In the genomic region with DNA sequence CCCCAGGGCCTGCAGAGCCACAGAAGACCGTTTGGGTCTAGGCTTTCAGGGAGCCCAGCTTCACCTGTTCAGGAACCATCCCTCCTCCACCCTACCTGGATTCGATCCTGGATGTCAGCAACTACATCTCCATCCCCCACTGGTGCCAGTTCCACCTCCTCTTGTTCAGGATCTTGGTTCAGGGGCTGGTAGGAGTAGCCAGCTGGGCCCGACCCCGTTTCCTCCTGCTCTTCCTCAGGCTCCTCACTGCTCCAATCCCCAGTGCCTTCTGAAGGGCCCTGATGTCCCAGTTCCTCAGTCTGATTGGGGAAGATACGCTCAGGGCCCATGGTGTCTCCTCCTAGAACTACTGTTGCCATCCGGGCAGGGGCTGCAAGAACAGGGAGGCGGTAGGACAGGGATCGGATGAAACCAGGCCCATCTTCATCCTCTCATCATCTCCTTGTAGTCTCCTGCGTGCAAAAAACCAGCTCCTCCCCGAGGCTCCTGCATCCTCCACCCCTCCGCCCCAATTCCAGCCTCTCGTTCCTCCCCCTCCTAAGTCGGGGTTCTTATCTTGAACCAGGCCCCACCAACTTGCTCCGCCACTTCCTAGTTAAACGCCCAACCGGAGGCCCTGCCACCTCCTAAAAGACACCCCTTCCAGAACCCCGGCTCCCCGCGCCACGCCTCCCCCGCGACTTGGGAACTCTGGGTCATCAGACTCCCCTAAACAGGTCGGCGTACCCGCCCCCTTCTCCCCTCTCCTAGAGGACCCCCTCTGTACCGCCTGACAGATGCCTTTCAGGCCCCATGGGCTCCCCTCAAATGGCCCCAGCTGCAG, we compare ENCODE assay signal across 1 cellular context.
TF ChIP-seq lines count a peak whose summit lies in the region.

No MANE protein-coding gene starts in this region.

TF ChIP-seq in K562, 482 proteins besides CTCF, POLR2A, EP300 and RAD21 (continues in another document):
- TF ChIP-seq ZBTB49 (CRISPR knock-in tag; IDR thresholded peaks at IDR 0.05; ENCODE audit: borderline replicate concordance) (no peak), CGGBP1 (CRISPR knock-in tag; IDR thresholded peaks at IDR 0.05) (no peak), ETV6 (IDR thresholded peaks at IDR 0.05; ENCODE audit: borderline replicate concordance in 1 of 2, low read depth in 2 of 2, low read length in 1 of 2) (0 out of 4 replicates have a peak, but pooled peaks of 1 of the 2 experiments have one; percentile 22), ETV6 (CRISPR knock-in tag; IDR thresholded peaks at IDR 0.05; ENCODE audit: borderline replicate concordance) (peak; percentile 18; the same call in 1 of the 2 replicates), ZNF253 (CRISPR knock-in tag; conservative IDR thresholded peaks at IDR 0.05) (no peak), FOXJ2 (tag; IDR thresholded peaks at IDR 0.05) (0 out of 2 replicates have a peak, but pooled peaks have one; percentile 45), ZNF655 (CRISPR knock-in tag; IDR thresholded peaks at IDR 0.05) (no peak), LEF1 (IDR thresholded peaks at IDR 0.05) (0 out of 2 replicates have a peak, but pooled peaks have one; percentile 25), POLR2B (IDR thresholded peaks at IDR 0.05; ENCODE audit: low read depth, partially characterized antibody) (peak; percentile 54), ZNF57 (CRISPR knock-in tag; IDR thresholded peaks at IDR 0.05) (peak; percentile 3; the same call in 1 of the 2 replicates), HLTF (IDR thresholded peaks at IDR 0.05) (peak; percentile 80; the same call in 1 of the 2 replicates), ARID1B (IDR thresholded peaks at IDR 0.05) (peak; percentile 47; the same call in 1 of the 2 replicates), ELF2 (CRISPR knock-in tag; IDR thresholded peaks at IDR 0.05) (0 out of 2 replicates have a peak, but pooled peaks have one; percentile 28), PHF8 (IDR thresholded peaks at IDR 0.05; ENCODE audit: borderline replicate concordance, low read length) (peak; percentile 77; the same call in 1 of the 2 replicates), ZNF12 (CRISPR knock-in tag; IDR thresholded peaks at IDR 0.05) (0 out of 2 replicates have a peak, but pooled peaks have one; percentile 6), LARP7 (IDR thresholded peaks at IDR 0.05) (peak; percentile 74; the same call in 1 of the 2 replicates), MTA1 (IDR thresholded peaks at IDR 0.05; ENCODE audit: borderline replicate concordance) (no peak), POLR2AphosphoS2 (IDR thresholded peaks at IDR 0.05; ENCODE audit: low read length) (no peak), SETDB1 (IDR thresholded peaks at IDR 0.05; ENCODE audit: low read length) (no peak), RBM25 (IDR thresholded peaks at IDR 0.05; ENCODE audit: low read depth, low read length, severe bottlenecking) (no peak), MYC (IDR thresholded peaks at IDR 0.05; ENCODE audit: low read depth, low read length) (no peak; the same call in 1 of the 2 replicates), MYC (CRISPR knock-in tag; IDR thresholded peaks at IDR 0.05; ENCODE audit: borderline replicate concordance, low read depth) (peak; percentile 51; the same call in 1 of the 2 replicates), ZNF699 (CRISPR knock-in tag; IDR thresholded peaks at IDR 0.05; ENCODE audit: insufficient replicate concordance) (no peak), ARHGAP35 (IDR thresholded peaks at IDR 0.05; ENCODE audit: partially characterized antibody) (no peak), EP400 (IDR thresholded peaks at IDR 0.05) (peak; percentile 55; the same call in 1 of the 2 replicates), HDAC1 (IDR thresholded peaks at IDR 0.05) (peak in 1 of 2 experiments; percentile 86; a peak in 2 of 4 replicates), NR2F6 (CRISPR knock-in tag; IDR thresholded peaks at IDR 0.05) (no peak), ADNP (tag; IDR thresholded peaks at IDR 0.05) (no peak), ZFX (CRISPR knock-in tag; IDR thresholded peaks at IDR 0.05) (peak; percentile 72; the same call in 1 of the 2 replicates), ZNF140 (CRISPR knock-in tag; IDR thresholded peaks at IDR 0.05) (no peak)
- TF ChIP-seq, protein P1, sequence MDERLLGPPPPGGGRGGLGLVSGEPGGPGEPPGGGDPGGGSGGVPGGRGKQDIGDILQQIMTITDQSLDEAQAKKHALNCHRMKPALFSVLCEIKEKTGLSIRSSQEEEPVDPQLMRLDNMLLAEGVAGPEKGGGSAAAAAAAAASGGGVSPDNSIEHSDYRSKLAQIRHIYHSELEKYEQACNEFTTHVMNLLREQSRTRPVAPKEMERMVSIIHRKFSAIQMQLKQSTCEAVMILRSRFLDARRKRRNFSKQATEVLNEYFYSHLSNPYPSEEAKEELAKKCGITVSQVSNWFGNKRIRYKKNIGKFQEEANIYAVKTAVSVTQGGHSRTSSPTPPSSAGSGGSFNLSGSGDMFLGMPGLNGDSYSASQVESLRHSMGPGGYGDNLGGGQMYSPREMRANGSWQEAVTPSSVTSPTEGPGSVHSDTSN (CRISPR knock-in tag; IDR thresholded peaks at IDR 0.05; ENCODE audit: low read depth): no peak
- TF ChIP-seq, protein P1 (tag; conservative IDR thresholded peaks at IDR 0.05; ENCODE audit: low read depth): no peak
- TF ChIP-seq, protein P2, sequence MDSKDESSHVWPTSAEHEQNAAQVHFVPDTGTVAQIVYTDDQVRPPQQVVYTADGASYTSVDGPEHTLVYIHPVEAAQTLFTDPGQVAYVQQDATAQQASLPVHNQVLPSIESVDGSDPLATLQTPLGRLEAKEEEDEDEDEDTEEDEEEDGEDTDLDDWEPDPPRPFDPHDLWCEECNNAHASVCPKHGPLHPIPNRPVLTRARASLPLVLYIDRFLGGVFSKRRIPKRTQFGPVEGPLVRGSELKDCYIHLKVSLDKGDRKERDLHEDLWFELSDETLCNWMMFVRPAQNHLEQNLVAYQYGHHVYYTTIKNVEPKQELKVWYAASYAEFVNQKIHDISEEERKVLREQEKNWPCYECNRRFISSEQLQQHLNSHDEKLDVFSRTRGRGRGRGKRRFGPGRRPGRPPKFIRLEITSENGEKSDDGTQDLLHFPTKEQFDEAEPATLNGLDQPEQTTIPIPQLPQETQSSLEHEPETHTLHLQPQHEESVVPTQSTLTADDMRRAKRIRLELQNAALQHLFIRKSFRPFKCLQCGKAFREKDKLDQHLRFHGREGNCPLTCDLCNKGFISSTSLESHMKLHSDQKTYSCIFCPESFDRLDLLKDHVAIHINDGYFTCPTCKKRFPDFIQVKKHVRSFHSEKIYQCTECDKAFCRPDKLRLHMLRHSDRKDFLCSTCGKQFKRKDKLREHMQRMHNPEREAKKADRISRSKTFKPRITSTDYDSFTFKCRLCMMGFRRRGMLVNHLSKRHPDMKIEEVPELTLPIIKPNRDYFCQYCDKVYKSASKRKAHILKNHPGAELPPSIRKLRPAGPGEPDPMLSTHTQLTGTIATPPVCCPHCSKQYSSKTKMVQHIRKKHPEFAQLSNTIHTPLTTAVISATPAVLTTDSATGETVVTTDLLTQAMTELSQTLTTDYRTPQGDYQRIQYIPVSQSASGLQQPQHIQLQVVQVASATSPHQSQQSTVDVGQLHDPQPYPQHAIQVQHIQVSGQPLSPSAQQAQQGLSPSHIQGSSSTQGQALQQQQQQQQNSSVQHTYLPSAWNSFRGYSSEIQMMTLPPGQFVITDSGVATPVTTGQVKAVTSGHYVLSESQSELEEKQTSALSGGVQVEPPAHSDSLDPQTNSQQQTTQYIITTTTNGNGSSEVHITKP (IDR thresholded peaks at IDR 0.05; ENCODE audit: partially characterized antibody): peak; percentile 54
- TF ChIP-seq, protein P3, sequence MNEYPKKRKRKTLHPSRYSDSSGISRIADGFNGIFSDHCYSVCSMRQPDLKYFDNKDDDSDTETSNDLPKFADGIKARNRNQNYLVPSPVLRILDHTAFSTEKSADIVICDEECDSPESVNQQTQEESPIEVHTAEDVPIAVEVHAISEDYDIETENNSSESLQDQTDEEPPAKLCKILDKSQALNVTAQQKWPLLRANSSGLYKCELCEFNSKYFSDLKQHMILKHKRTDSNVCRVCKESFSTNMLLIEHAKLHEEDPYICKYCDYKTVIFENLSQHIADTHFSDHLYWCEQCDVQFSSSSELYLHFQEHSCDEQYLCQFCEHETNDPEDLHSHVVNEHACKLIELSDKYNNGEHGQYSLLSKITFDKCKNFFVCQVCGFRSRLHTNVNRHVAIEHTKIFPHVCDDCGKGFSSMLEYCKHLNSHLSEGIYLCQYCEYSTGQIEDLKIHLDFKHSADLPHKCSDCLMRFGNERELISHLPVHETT (CRISPR knock-in tag; conservative IDR thresholded peaks at IDR 0.05 in 1 of 2, IDR thresholded peaks at IDR 0.05 in 1 of 2): peak in 1 of 2 experiments; percentile 95; a peak in 2 of 4 replicates
